ENCODE assay signal across 33 cellular contexts in genomic region chr4:45636175-45636574, GRCh38.
DNase-seq lines count a peak whose midpoint lies in the region; ATAC-seq, FAIRE-seq and TF ChIP-seq lines count a peak whose summit lies in the region.
"Had no signal": no experiment of that assay in that cellular context is flagged by ENCODE, and none has a peak within 500 bp of the region (broad histone marks: within the 10 kb centered on the region; RNA-seq: fewer than 3 reads in every experiment).

No MANE protein-coding gene starts in this region.

- CTCF ChIA-PET in HepG2 (lab: Yijun Ruan, JAX; ENCODE audit: low intra/inter-chr PET ratio, low total read pairs), result no interaction called here

- TF ChIP-seq CTCF in HepG2 (CRISPR knock-in tag; IDR thresholded peaks at IDR 0.05) (no peak), right lobe of liver (IDR thresholded peaks at IDR 0.05) (no peak), ovary (IDR thresholded peaks at IDR 0.05) (no peak)

- DNase-seq in HepG2 (ENCODE audit: low spot score), result no peak
- DNase-seq in right lobe of liver, result no peak
- DNase-seq in SK-N-MC (ENCODE audit: low read depth, low spot score), result no peak
- no peak for DNase-seq in small intestine
- no peak for DNase-seq in NCI-H1436 (lab: John Stamatoyannopoulos, UW)
- DNase-seq in ovary, result no peak
- DNase-seq: 8988T; ACHN; AML-193; BE2C; C1 segment of cervical spinal cord; Caco-2; Calu3; CD4-positive, alpha-beta memory T cell; CD4-positive, alpha-beta T cell; CD4-positive, CD25-positive, alpha-beta regulatory T cell; CD8-positive, alpha-beta memory T cell; CD8-positive, alpha-beta T cell; COR-L47; DMS 273 treated with DMSO at 0.1 percent for 48 hours; DMS153; DMS53; DMS79; DMS79 treated with DMSO at 0.1 percent for 48 hours; DND-41; EL had no signal

- no peak overlapping the region for H2AFZ ChIP-seq in HepG2 (ENCODE audit: low read length)

- no peak for TF ChIP-seq RAD21 in HepG2 (CRISPR knock-in tag; IDR thresholded peaks at IDR 0.05)

- POLR2A ChIA-PET in HepG2 (lab: Yijun Ruan, JAX), result no interaction called here

- H3K27ac ChIP-seq in HepG2 (ENCODE audit: extremely low read length, insufficient read depth, low read length) (no peak overlapping the region), right lobe of liver (no peak overlapping the region), SK-N-MC (peak overlapping the region; percentile 29), small intestine (ENCODE audit: low read depth in 1 of 2, low read length in 1 of 2) (no peak overlapping the region), ovary (no peak overlapping the region)
- H3K27ac ChIP-seq: 22Rv1; A549; BLaER1; BLaER1 treated with 17β-estradiol and CSF1 and Interleukin-3, amounts not matched to agents 10 nM and 100 nM; C4-2B had no signal

- TF ChIP-seq POLR2A in HepG2 (IDR thresholded peaks at IDR 0.05; ENCODE audit: insufficient read depth in 1 of 2, low read depth in 2 of 2, low read length in 2 of 2), result no peak
- TF ChIP-seq POLR2A in right lobe of liver (IDR thresholded peaks at IDR 0.05), result no peak
- TF ChIP-seq POLR2A in ovary (IDR thresholded peaks at IDR 0.05), result no peak

- 6% methylated on average over 1 of the region's 1 CpG for WGBS in HepG2 (ENCODE audit: low lambda C conversion rate)
- WGBS in right lobe of liver (ENCODE audit: insufficient coverage, low coverage, low lambda C conversion rate, missing lambda C conversion rate), result 62% methylated on average over 1 of the region's 1 CpG
- whole genome bisulfite sequencing in small intestine, 3 donors, result 76 to 95% (median 80%) methylated on average over 1 of the region's 1 CpG
- WGBS in ovary, 3 donors, result 40 to 89% (median 58%) methylated on average over 1 of the region's 1 CpG

- intact Hi-C loops in HepG2 (cut with micrococcal nuclease; ENCODE audit: unreplicated experiment) (no loop called here), right lobe of liver (cut with DNase I) (no loop called here), ovary (cut with DNase I) (no loop called here)

- H3K9me3 ChIP-seq in HepG2 (ENCODE audit: low read length), result 0 out of 2 replicates have a peak, but pooled peaks cover 1% of the 10 kb centered on the region
- no peaks in the 10 kb centered on the region for H3K9me3 ChIP-seq in right lobe of liver
- no peaks in the 10 kb centered on the region for H3K9me3 ChIP-seq in SK-N-MC (ENCODE audit: low read depth, low read length)
- no peaks in the 10 kb centered on the region for H3K9me3 ChIP-seq in small intestine (ENCODE audit: control insufficient read depth, low read depth)
- H3K9me3 ChIP-seq in ovary, result no peaks in the 10 kb centered on the region
- H3K9me3 ChIP-seq: A549; BE2C; BLaER1; BLaER1 treated with 17β-estradiol and CSF1 and Interleukin-3, amounts not matched to agents 10 nM and 100 nM; Caco-2 had no signal

- H4K20me1 ChIP-seq in HepG2 (ENCODE audit: insufficient read depth, low read length), result no peaks in the 10 kb centered on the region
- H4K20me1 ChIP-seq: BLaER1; BLaER1 treated with 17β-estradiol and CSF1 and Interleukin-3, amounts not matched to agents 10 nM and 100 nM had no signal

- H3K36me3 ChIP-seq in HepG2 (replicated peaks in 1 of 2; ENCODE audit: control insufficient read depth in 1 of 2, insufficient read depth in 2 of 2, low read length in 2 of 2), result no peaks in the 10 kb centered on the region
- no peaks in the 10 kb centered on the region for H3K36me3 ChIP-seq in right lobe of liver
- no peaks in the 10 kb centered on the region for H3K36me3 ChIP-seq in SK-N-MC (ENCODE audit: insufficient read depth, low read length)
- no peaks in the 10 kb centered on the region for H3K36me3 ChIP-seq in small intestine (ENCODE audit: control insufficient read depth in 2 of 2, insufficient read depth in 2 of 2, low read length in 2 of 2)
- no peaks in the 10 kb centered on the region for H3K36me3 ChIP-seq in ovary
- H3K36me3 ChIP-seq: BE2C; BLaER1; BLaER1 treated with 17β-estradiol and CSF1 and Interleukin-3, amounts not matched to agents 10 nM and 100 nM had no signal

- no peaks in the 10 kb centered on the region for H3K27me3 ChIP-seq in HepG2 (ENCODE audit: control insufficient read depth in 1 of 2, insufficient read depth in 2 of 2, low read length in 2 of 2)
- H3K27me3 ChIP-seq in right lobe of liver, result no peaks in the 10 kb centered on the region
- H3K27me3 ChIP-seq in small intestine (ENCODE audit: control insufficient read depth in 2 of 2, insufficient read depth in 2 of 2, low read length in 2 of 2), result no peaks in the 10 kb centered on the region
- no peaks in the 10 kb centered on the region for H3K27me3 ChIP-seq in ovary
- H3K27me3 ChIP-seq: BE2C; BLaER1; BLaER1 treated with 17β-estradiol and CSF1 and Interleukin-3, amounts not matched to agents 10 nM and 100 nM had no signal

- no TSS peak for BruUV-seq in HepG2 (replicated peaks; lab: Mats Ljungman, UMichigan)

- no peaks in the 10 kb centered on the region for H3K4me1 ChIP-seq in HepG2 (ENCODE audit: insufficient read depth, low read length)
- H3K4me1 ChIP-seq in right lobe of liver, result no peaks in the 10 kb centered on the region
- no peaks in the 10 kb centered on the region for H3K4me1 ChIP-seq in small intestine (ENCODE audit: control insufficient read depth in 2 of 2, insufficient read depth in 1 of 2, low read depth in 1 of 2, low read length in 1 of 2)
- H3K4me1 ChIP-seq in ovary (ENCODE audit: insufficient read depth), result no peaks in the 10 kb centered on the region
- H3K4me1 ChIP-seq: A549; BE2C; BLaER1; BLaER1 treated with 17β-estradiol and CSF1 and Interleukin-3, amounts not matched to agents 10 nM and 100 nM; Caco-2 had no signal

- TF ChIP-seq EP300 in HepG2 (IDR thresholded peaks at IDR 0.05; ENCODE audit: low read depth in 2 of 2, low read length in 2 of 2) (no peak), HepG2 (CRISPR knock-in tag; IDR thresholded peaks at IDR 0.05; ENCODE audit: borderline replicate concordance) (no peak), ovary (IDR thresholded peaks at IDR 0.05) (no peak)

- H3K4me3 ChIP-seq in HepG2 (replicated peaks in 1 of 3; ENCODE audit: insufficient read depth in 1 of 3, low read depth in 2 of 3, low read length in 3 of 3) (no peak overlapping the region), right lobe of liver (no peak overlapping the region), SK-N-MC (no peak overlapping the region), small intestine (ENCODE audit: low read depth in 1 of 2, low read length in 2 of 2) (no peak overlapping the region), ovary (no peak overlapping the region)
- H3K4me3 ChIP-seq: A549; BLaER1; BLaER1 treated with 17β-estradiol and CSF1 and Interleukin-3, amounts not matched to agents 10 nM and 100 nM had no signal

- H3K4me2 ChIP-seq in HepG2 (ENCODE audit: low read depth, low read length), result no peak overlapping the region
- H3K4me2 ChIP-seq: A549; BLaER1; BLaER1 treated with 17β-estradiol and CSF1 and Interleukin-3, amounts not matched to agents 10 nM and 100 nM had no signal

- in situ Hi-C loops in HepG2 (cut with HindIII; ENCODE audit: extremely low pct_ligation_motif_present, low pct_unique_long_range_greater_than_20kb), result no loop called here

- H3K9ac ChIP-seq in HepG2 (ENCODE audit: insufficient read depth, low read depth, low read length) (no peak overlapping the region), SK-N-MC (ENCODE audit: insufficient read length) (no peak overlapping the region)
- H3K9ac ChIP-seq: BLaER1; BLaER1 treated with 17β-estradiol and CSF1 and Interleukin-3, amounts not matched to agents 10 nM and 100 nM had no signal

- ATAC-seq in HepG2, result no peak
- no peak for ATAC-seq in right lobe of liver
- ATAC-seq: A549; CD8-positive, alpha-beta T cell had no signal

- H3K79me2 ChIP-seq in HepG2 (ENCODE audit: insufficient read depth, low read length), result no peaks in the 10 kb centered on the region

- FAIRE-seq in HepG2 (lab: Jason Lieb, UNC), result no peak
- peak; percentile 33 for FAIRE-seq in small intestine (lab: Jason Lieb, UNC)
- FAIRE-seq: A204.1, A549, D721Med had no signal

TF ChIP-seq in HepG2, 621 proteins besides CTCF, POLR2A, EP300 and RAD21 (continues in another document):
- TF ChIP-seq, protein P1, sequence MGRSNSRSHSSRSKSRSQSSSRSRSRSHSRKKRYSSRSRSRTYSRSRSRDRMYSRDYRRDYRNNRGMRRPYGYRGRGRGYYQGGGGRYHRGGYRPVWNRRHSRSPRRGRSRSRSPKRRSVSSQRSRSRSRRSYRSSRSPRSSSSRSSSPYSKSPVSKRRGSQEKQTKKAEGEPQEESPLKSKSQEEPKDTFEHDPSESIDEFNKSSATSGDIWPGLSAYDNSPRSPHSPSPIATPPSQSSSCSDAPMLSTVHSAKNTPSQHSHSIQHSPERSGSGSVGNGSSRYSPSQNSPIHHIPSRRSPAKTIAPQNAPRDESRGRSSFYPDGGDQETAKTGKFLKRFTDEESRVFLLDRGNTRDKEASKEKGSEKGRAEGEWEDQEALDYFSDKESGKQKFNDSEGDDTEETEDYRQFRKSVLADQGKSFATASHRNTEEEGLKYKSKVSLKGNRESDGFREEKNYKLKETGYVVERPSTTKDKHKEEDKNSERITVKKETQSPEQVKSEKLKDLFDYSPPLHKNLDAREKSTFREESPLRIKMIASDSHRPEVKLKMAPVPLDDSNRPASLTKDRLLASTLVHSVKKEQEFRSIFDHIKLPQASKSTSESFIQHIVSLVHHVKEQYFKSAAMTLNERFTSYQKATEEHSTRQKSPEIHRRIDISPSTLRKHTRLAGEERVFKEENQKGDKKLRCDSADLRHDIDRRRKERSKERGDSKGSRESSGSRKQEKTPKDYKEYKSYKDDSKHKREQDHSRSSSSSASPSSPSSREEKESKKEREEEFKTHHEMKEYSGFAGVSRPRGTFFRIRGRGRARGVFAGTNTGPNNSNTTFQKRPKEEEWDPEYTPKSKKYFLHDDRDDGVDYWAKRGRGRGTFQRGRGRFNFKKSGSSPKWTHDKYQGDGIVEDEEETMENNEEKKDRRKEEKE (IDR thresholded peaks at IDR 0.05), result no peak
- no peak for TF ChIP-seq SNAI1 (CRISPR knock-in tag; IDR thresholded peaks at IDR 0.05; ENCODE audit: borderline replicate concordance)
- TF ChIP-seq, protein P2, sequence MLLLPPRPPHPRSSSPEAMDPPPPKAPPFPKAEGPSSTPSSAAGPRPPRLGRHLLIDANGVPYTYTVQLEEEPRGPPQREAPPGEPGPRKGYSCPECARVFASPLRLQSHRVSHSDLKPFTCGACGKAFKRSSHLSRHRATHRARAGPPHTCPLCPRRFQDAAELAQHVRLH (CRISPR knock-in tag; IDR thresholded peaks at IDR 0.05; ENCODE audit: borderline replicate concordance, low read depth), result no peak
- no peak for TF ChIP-seq NR2F1 (CRISPR knock-in tag; IDR thresholded peaks at IDR 0.05)
- TF ChIP-seq ZNF75D (CRISPR knock-in tag; IDR thresholded peaks at IDR 0.05; ENCODE audit: borderline replicate concordance), result no peak
- no peak for TF ChIP-seq ZBTB21 (CRISPR knock-in tag; IDR thresholded peaks at IDR 0.05)
